In the genomic region with DNA sequence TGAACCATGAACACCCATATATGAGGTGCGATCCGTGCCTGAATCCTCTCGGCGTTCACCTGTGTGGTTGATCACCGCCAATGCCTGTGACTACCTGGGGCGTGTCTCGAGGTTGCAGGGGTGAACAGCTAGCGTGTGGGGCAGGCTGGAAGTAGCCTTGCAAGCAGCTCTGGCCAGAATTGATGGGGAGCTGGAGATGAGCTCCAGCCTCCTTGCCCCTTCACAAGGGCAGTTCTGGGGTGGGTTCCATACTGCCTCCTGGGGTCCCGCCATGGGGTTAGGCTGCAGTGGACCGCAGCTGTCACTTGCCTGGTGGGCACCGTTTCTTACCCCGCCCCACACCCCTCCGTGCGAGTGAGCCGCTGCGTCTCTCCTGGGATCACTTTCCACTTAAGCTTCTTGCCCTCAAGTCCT, we compare ENCODE assay signal across 15 cellular contexts.
DNase-seq lines count a peak whose midpoint lies in the region; ATAC-seq and TF ChIP-seq lines count a peak whose summit lies in the region.
"Had no signal": no experiment of that assay in that cellular context is flagged by ENCODE, and none has a peak within 500 bp of the region (broad histone marks: within the 10 kb centered on the region; RNA-seq: fewer than 3 reads in every experiment).

No MANE protein-coding gene starts in this region.

- H3K36me3 ChIP-seq in suprapubic skin (no peaks in the 10 kb centered on the region), GM23338 (ENCODE audit: insufficient read depth) (no peaks in the 10 kb centered on the region), mesenchymal stem cell (ENCODE audit: control insufficient read depth in 1 of 2, insufficient read depth in 2 of 2, low read depth in 1 of 2, low read length in 2 of 2) (no peaks in the 10 kb centered on the region)
- H3K36me3 ChIP-seq: BE2C had no signal

- H2BK12ac ChIP-seq in H9 (ENCODE audit: insufficient read length, low read depth, low read length) (no peak overlapping the region), mesenchymal stem cell (ENCODE audit: low read length in 2 of 2) (no peak overlapping the region)

- H2AFZ ChIP-seq in H9 (ENCODE audit: low read length) (no peak overlapping the region), GM23338 (no peak overlapping the region), mesenchymal stem cell (ENCODE audit: low read depth, low read length) (no peak overlapping the region)

- no peak overlapping the region for H3T11ph ChIP-seq in H9 (ENCODE audit: low read length)

- no peak overlapping the region for H3K4me2 ChIP-seq in H9 (ENCODE audit: insufficient read depth, insufficient read length, low read length)
- H3K4me2 ChIP-seq in GM23338: no peak overlapping the region
- H3K4me2 ChIP-seq in mesenchymal stem cell (ENCODE audit: low read length, poor library complexity, severe bottlenecking): no peak overlapping the region

- no peaks in the 10 kb centered on the region; the same call in 1 of the 2 replicates for H3K9me2 ChIP-seq in GM23338 (ENCODE audit: insufficient read depth)

- H3K4me1 ChIP-seq in H9 (ENCODE audit: insufficient read depth, low read length) (no peaks in the 10 kb centered on the region), suprapubic skin (no peaks in the 10 kb centered on the region), GM23338 (ENCODE audit: insufficient read depth) (no peaks in the 10 kb centered on the region), mesenchymal stem cell (ENCODE audit: control insufficient read depth, insufficient read depth, low read depth, low read length) (no peaks in the 10 kb centered on the region)
- H3K4me1 ChIP-seq: BE2C had no signal

- TF ChIP-seq CTCF in H9 (conservative IDR thresholded peaks at IDR 0.05) (no peak), chondrocyte (IDR thresholded peaks at IDR 0.05) (no peak), suprapubic skin (IDR thresholded peaks at IDR 0.05) (no peak), GM23338 (conservative IDR thresholded peaks at IDR 0.05; ENCODE audit: low read depth in 2 of 2) (no peak)

- H2BK15ac ChIP-seq in H9 (ENCODE audit: low read depth, low read length) (no peak overlapping the region), mesenchymal stem cell (ENCODE audit: low read depth, poor library complexity, severe bottlenecking) (no peak overlapping the region)

- H3K79me1 ChIP-seq in H9 (ENCODE audit: insufficient read depth, low read depth, low read length, poor library complexity, severe bottlenecking) (no peaks in the 10 kb centered on the region), mesenchymal stem cell (replicated peaks; ENCODE audit: low read length, poor library complexity, severe bottlenecking) (no peaks in the 10 kb centered on the region)

- H3K9ac ChIP-seq in H9 (ENCODE audit: extremely low read depth, insufficient read length, low read length): no peak overlapping the region
- H3K9ac ChIP-seq in mesenchymal stem cell (ENCODE audit: low read length): no peak overlapping the region

- H4K20me1 ChIP-seq in H9 (ENCODE audit: control insufficient read depth, insufficient read depth, insufficient read length) (no peaks in the 10 kb centered on the region), GM23338 (replicated peaks; ENCODE audit: insufficient read depth) (no peaks in the 10 kb centered on the region)

- H3K18ac ChIP-seq in H9 (ENCODE audit: insufficient read length, low read depth, low read length) (no peak overlapping the region), mesenchymal stem cell (ENCODE audit: low read depth in 1 of 2, low read length in 2 of 2) (no peak overlapping the region)

- H2AK5ac ChIP-seq in H9 (ENCODE audit: insufficient read length, low read length) (no peak overlapping the region), mesenchymal stem cell (ENCODE audit: low read length, severe bottlenecking) (no peak overlapping the region)

- H3K14ac ChIP-seq in H9 (ENCODE audit: insufficient read depth, low read length): no peak overlapping the region
- H3K14ac ChIP-seq in mesenchymal stem cell (ENCODE audit: low read length in 2 of 2): no peak overlapping the region

- ATAC-seq in GM23338 (no peak), HG02588 (IDR thresholded peaks at IDR 0.05; ENCODE audit: unreplicated experiment) (no peak)

- H4K5ac ChIP-seq in H9 (ENCODE audit: insufficient read length, low read depth, low read length): no peak overlapping the region

- H4K8ac ChIP-seq in H9 (replicated peaks; ENCODE audit: insufficient read length, low read depth, low read length) (no peak overlapping the region), mesenchymal stem cell (ENCODE audit: low read length) (no peak overlapping the region)

- H3K4me3 Mint-ChIP-seq in H9 (no peak overlapping the region), chondrocyte (ENCODE audit: unreplicated experiment) (no peak overlapping the region), GM23338 (no peak overlapping the region)
- H3K4me3 Mint-ChIP-seq: CD4-positive, alpha-beta memory T cell had no signal

- H3K4ac ChIP-seq in H9 (ENCODE audit: low read depth, low read length) (no peak overlapping the region), mesenchymal stem cell (ENCODE audit: low read depth in 1 of 2, low read length in 2 of 2) (no peak overlapping the region)

- H3K27me3 ChIP-seq in H9 (ENCODE audit: insufficient read depth, low read length) (no peaks in the 10 kb centered on the region), suprapubic skin (peaks cover 7% of the 10 kb centered on the region), GM23338 (ENCODE audit: insufficient read depth) (no peaks in the 10 kb centered on the region), mesenchymal stem cell (ENCODE audit: control insufficient read depth in 1 of 2, insufficient read depth in 1 of 2, low read length in 2 of 2) (no peaks in the 10 kb centered on the region)

- H3F3A ChIP-seq in GM23338 (replicated peaks; ENCODE audit: low read depth): no peaks in the 10 kb centered on the region

- H4K91ac ChIP-seq in H9 (ENCODE audit: insufficient read length, low read depth, low read length) (no peak overlapping the region), mesenchymal stem cell (ENCODE audit: low read length) (no peak overlapping the region)

- no CpG with 5 or more reads among the region's 16 CpGs for WGBS in H9 (ENCODE audit: extremely low coverage, insufficient read length, low lambda C conversion rate)
- 94% methylated on average over 16 of the region's 16 CpGs for WGBS in suprapubic skin
- WGBS in mesenchymal stem cell: 91% methylated on average over 14 of the region's 16 CpGs

- TF ChIP-seq POLR2A in suprapubic skin (IDR thresholded peaks at IDR 0.05): no peak

- H2BK20ac ChIP-seq in H9 (ENCODE audit: low read depth, low read length, poor library complexity, severe bottlenecking): no peak overlapping the region

- H3K23ac ChIP-seq in H9 (ENCODE audit: insufficient read length, low read depth, low read length) (no peak overlapping the region), mesenchymal stem cell (ENCODE audit: low read length in 2 of 2) (no peak overlapping the region)

- H3K4me1 Mint-ChIP-seq in H9 (peaks cover 0 to 5% of the 10 kb centered on the region in 2 experiments; a peak in 1 of 4 replicates), chondrocyte (ENCODE audit: low read depth) (peaks cover 5% of the 10 kb centered on the region), GM23338 (peaks cover 3% of the 10 kb centered on the region; the same call in 1 of the 3 replicates)
- H3K4me1 Mint-ChIP-seq: CD4-positive, alpha-beta memory T cell had no signal

- no peak overlapping the region for H3K56ac ChIP-seq in H9 (ENCODE audit: insufficient read length, low read depth, low read length)

- no peak overlapping the region for H2BK120ac ChIP-seq in H9 (ENCODE audit: low read depth, low read length, poor library complexity, severe bottlenecking)
- no peak overlapping the region for H2BK120ac ChIP-seq in mesenchymal stem cell (ENCODE audit: low read depth, low read length)

- H3K36me3 Mint-ChIP-seq in H9 (ENCODE audit: insufficient read depth in 1 of 3, low read depth in 3 of 3): no peaks in the 10 kb centered on the region; a peak in 1 of 7 replicates
- no peaks in the 10 kb centered on the region for H3K36me3 Mint-ChIP-seq in chondrocyte (ENCODE audit: low read depth)
- H3K36me3 Mint-ChIP-seq in GM23338 (ENCODE audit: low read depth): no peaks in the 10 kb centered on the region; the same call in 2 of the 3 replicates
- H3K36me3 Mint-ChIP-seq: CD4-positive, alpha-beta memory T cell had no signal

- H3K23me2 ChIP-seq in H9 (ENCODE audit: insufficient read length, low read depth, low read length, poor library complexity, severe bottlenecking): no peaks in the 10 kb centered on the region

- no peaks in the 10 kb centered on the region for H3K79me2 ChIP-seq in H9 (ENCODE audit: insufficient read depth, low read length)
- no peaks in the 10 kb centered on the region for H3K79me2 ChIP-seq in GM23338 (replicated peaks; ENCODE audit: insufficient read depth)

- no peak overlapping the region for H3K27ac Mint-ChIP-seq in H9
- no peak overlapping the region for H3K27ac Mint-ChIP-seq in chondrocyte (ENCODE audit: unreplicated experiment)
- H3K27ac Mint-ChIP-seq in GM23338: no peak overlapping the region
- H3K27ac Mint-ChIP-seq: CD4-positive, alpha-beta memory T cell had no signal

- H3K9me3 ChIP-seq in H9 (ENCODE audit: control insufficient read depth, low read depth, low read length): no peaks in the 10 kb centered on the region
- no peaks in the 10 kb centered on the region for H3K9me3 ChIP-seq in suprapubic skin
- H3K9me3 ChIP-seq in mesenchymal stem cell (ENCODE audit: control insufficient read depth, low read length): peaks cover 3% of the 10 kb centered on the region
- H3K9me3 ChIP-seq: BE2C had no signal

- H3K27me3 Mint-ChIP-seq in H9 (ENCODE audit: low read depth) (peaks cover 43% of the 10 kb centered on the region), chondrocyte (ENCODE audit: low read depth) (peaks cover 27% of the 10 kb centered on the region), GM23338 (ENCODE audit: insufficient read depth, low read depth, poor library complexity) (peaks cover 9% of the 10 kb centered on the region)
- H3K27me3 Mint-ChIP-seq: CD4-positive, alpha-beta memory T cell had no signal

- no peaks in the 10 kb centered on the region for H3K9me3 Mint-ChIP-seq in H9
- no peaks in the 10 kb centered on the region for H3K9me3 Mint-ChIP-seq in chondrocyte (ENCODE audit: low read depth)
- H3K9me3 Mint-ChIP-seq in GM23338: no peaks in the 10 kb centered on the region; the same call in 2 of the 3 replicates

- DNase-seq in H9 (peak; percentile 13), chondrocyte (ENCODE audit: low spot score) (peak; percentile 75), mesenteric fat pad (ENCODE audit: low spot score) (peak; percentile 88), suprapubic skin (ENCODE audit: low spot score in 2 of 2) (peak; percentile 24 to 55), GM23338 (ENCODE audit: low spot score) (no peak), mesenchymal stem cell (no peak)
- DNase-seq: BE2C; CD4-positive, alpha-beta memory T cell; DND-41; GDM1; KG1; NCI-H1694; NCI-H345; NCI-H526 treated with DMSO at 0.1 percent for 48 hours had no signal

- H3K27ac ChIP-seq in H9 (ENCODE audit: insufficient read length, low read depth, low read length): no peak overlapping the region
- H3K27ac ChIP-seq in suprapubic skin: no peak overlapping the region
- no peak overlapping the region for H3K27ac ChIP-seq in GM23338 (ENCODE audit: low read depth)
- H3K27ac ChIP-seq in mesenchymal stem cell (ENCODE audit: low read length, poor library complexity, severe bottlenecking): no peak overlapping the region

- TF ChIP-seq EP300 in suprapubic skin (IDR thresholded peaks at IDR 0.05): no peak

- no peak overlapping the region for H2BK5ac ChIP-seq in H9 (ENCODE audit: insufficient read length, low read length)
- no peak overlapping the region for H2BK5ac ChIP-seq in mesenchymal stem cell (ENCODE audit: low read depth, low read length, poor library complexity, severe bottlenecking)

- H3K4me3 ChIP-seq in suprapubic skin (no peak overlapping the region), GM23338 (no peak overlapping the region), mesenchymal stem cell (ENCODE audit: insufficient read depth in 1 of 2, low read depth in 1 of 2, low read length in 2 of 2) (no peak overlapping the region)

Comparison
In these comparisons a context has a peak if more than half of its experiments do, and no peak if none do; other contexts are left out.
1. DNase-seq: peak in H9 (single experiment), chondrocyte (single experiment), mesenteric fat pad (single experiment) and suprapubic skin (2 of 2); none in GM23338 (single experiment) and mesenchymal stem cell (single experiment).